1 cellular context compared by ENCODE assay signal in the genomic region with DNA sequence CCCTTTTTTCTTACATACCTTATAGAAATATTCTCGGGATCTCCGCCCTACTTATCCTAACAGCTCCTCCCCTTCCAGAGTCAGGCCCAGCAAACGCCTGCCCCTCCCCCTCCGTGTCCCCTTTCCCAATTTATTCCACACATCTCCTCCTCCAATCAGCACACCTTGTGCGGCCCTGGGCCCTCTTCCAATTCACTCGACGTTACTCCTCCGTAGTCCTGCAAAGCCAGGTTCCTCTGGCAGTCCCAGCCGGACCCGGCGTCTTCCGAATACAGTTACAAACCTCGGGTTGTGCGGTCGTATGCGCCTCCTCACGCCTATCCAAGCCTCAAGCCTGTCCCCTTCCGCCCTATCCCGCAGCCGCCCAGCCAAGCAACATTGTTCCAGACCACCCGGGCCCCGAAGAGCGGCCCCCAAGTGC.
TF ChIP-seq lines count a peak whose summit lies in the region.

No MANE protein-coding gene starts in this region.

TF ChIP-seq in HCT116, 20 proteins besides CTCF, POLR2A, EP300 and RAD21 (continued from another document):
- TF ChIP-seq, protein P1, sequence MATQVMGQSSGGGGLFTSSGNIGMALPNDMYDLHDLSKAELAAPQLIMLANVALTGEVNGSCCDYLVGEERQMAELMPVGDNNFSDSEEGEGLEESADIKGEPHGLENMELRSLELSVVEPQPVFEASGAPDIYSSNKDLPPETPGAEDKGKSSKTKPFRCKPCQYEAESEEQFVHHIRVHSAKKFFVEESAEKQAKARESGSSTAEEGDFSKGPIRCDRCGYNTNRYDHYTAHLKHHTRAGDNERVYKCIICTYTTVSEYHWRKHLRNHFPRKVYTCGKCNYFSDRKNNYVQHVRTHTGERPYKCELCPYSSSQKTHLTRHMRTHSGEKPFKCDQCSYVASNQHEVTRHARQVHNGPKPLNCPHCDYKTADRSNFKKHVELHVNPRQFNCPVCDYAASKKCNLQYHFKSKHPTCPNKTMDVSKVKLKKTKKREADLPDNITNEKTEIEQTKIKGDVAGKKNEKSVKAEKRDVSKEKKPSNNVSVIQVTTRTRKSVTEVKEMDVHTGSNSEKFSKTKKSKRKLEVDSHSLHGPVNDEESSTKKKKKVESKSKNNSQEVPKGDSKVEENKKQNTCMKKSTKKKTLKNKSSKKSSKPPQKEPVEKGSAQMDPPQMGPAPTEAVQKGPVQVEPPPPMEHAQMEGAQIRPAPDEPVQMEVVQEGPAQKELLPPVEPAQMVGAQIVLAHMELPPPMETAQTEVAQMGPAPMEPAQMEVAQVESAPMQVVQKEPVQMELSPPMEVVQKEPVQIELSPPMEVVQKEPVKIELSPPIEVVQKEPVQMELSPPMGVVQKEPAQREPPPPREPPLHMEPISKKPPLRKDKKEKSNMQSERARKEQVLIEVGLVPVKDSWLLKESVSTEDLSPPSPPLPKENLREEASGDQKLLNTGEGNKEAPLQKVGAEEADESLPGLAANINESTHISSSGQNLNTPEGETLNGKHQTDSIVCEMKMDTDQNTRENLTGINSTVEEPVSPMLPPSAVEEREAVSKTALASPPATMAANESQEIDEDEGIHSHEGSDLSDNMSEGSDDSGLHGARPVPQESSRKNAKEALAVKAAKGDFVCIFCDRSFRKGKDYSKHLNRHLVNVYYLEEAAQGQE (IDR thresholded peaks at IDR 0.05; ENCODE audit: low read depth): no peak
- TF ChIP-seq CBX3 (IDR thresholded peaks at IDR 0.05; ENCODE audit: low read depth) (no peak), TCF7L2 (IDR thresholded peaks at IDR 0.05; ENCODE audit: borderline replicate concordance, extremely low read depth, insufficient read depth, insufficient read length) (no peak), SRF (IDR thresholded peaks at IDR 0.05; ENCODE audit: low read depth) (no peak), ZNF274 (IDR thresholded peaks at IDR 0.05; ENCODE audit: low read depth, low read length) (no peak), ELF1 (IDR thresholded peaks at IDR 0.05; ENCODE audit: borderline replicate concordance, low read depth) (no peak), SP1 (IDR thresholded peaks at IDR 0.05; ENCODE audit: low read depth) (no peak), YY1 (IDR thresholded peaks at IDR 0.05; ENCODE audit: extremely low read depth, insufficient replicate concordance, low read depth, low read length) (no peak), SIN3A (IDR thresholded peaks at IDR 0.05; ENCODE audit: low read depth) (no peak; the same call in 1 of the 2 replicates), FOSL1 (IDR thresholded peaks at IDR 0.05; ENCODE audit: low read depth) (no peak), EZH2phosphoT487 (IDR thresholded peaks at IDR 0.05; ENCODE audit: borderline replicate concordance) (no peak), POLR2AphosphoS5 (IDR thresholded peaks at IDR 0.05; ENCODE audit: low read depth, low read length) (no peak; the same call in 1 of the 2 replicates), CEBPB (IDR thresholded peaks at IDR 0.05; ENCODE audit: low read depth) (no peak), ZFX (IDR thresholded peaks at IDR 0.05) (no peak), EZH2 (IDR thresholded peaks at IDR 0.05) (no peak), JUND (IDR thresholded peaks at IDR 0.05) (no peak)
- TF ChIP-seq, protein P2, sequence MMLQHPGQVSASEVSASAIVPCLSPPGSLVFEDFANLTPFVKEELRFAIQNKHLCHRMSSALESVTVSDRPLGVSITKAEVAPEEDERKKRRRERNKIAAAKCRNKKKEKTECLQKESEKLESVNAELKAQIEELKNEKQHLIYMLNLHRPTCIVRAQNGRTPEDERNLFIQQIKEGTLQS (IDR thresholded peaks at IDR 0.05): no peak
- TF ChIP-seq, protein P3, sequence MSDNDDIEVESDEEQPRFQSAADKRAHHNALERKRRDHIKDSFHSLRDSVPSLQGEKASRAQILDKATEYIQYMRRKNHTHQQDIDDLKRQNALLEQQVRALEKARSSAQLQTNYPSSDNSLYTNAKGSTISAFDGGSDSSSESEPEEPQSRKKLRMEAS (IDR thresholded peaks at IDR 0.05): no peak
